ENCODE assay signal across 1 cellular context in genomic region chr14:68160779-68161546, GRCh38.
TF ChIP-seq lines count a peak whose summit lies in the region.

No MANE protein-coding gene starts in this region.

TF ChIP-seq in HEK293, 187 proteins besides CTCF, POLR2A, EP300 and RAD21 (continued from another document):
- no peak for TF ChIP-seq ZNF513 (tag by site-specific recombination; IDR thresholded peaks at IDR 0.05)
- TF ChIP-seq ZNF174 (tag by site-specific recombination; IDR thresholded peaks at IDR 0.05), result no peak
- no peak for TF ChIP-seq ZNF704 (tag by site-specific recombination; IDR thresholded peaks at IDR 0.05)
- TF ChIP-seq ZNF501 (tag by site-specific recombination; IDR thresholded peaks at IDR 0.05), result no peak
- no peak for TF ChIP-seq IKZF3 (tag by site-specific recombination; IDR thresholded peaks at IDR 0.05)
- peak; percentile 60; the same call in 1 of the 2 replicates for TF ChIP-seq PRDM4 (tag by site-specific recombination; IDR thresholded peaks at IDR 0.05)
- no peak for TF ChIP-seq KLF17 (tag by site-specific recombination; IDR thresholded peaks at IDR 0.05)
- no peak for TF ChIP-seq ZNF785 (tag by site-specific recombination; IDR thresholded peaks at IDR 0.05)
- no peak for TF ChIP-seq ZNF654 (tag by site-specific recombination; IDR thresholded peaks at IDR 0.05; ENCODE audit: low read depth)
- TF ChIP-seq ZBTB20 (tag by site-specific recombination; IDR thresholded peaks at IDR 0.05), result 0 out of 2 replicates have a peak, but pooled peaks have one; percentile 24
- TF ChIP-seq FEZF1 (tag by site-specific recombination; IDR thresholded peaks at IDR 0.05), result peak; percentile 59; the same call in 1 of the 2 replicates
- no peak for TF ChIP-seq ZBTB49 (tag by site-specific recombination; IDR thresholded peaks at IDR 0.05; ENCODE audit: low read depth)
- no peak for TF ChIP-seq ZNF10 (tag by site-specific recombination; IDR thresholded peaks at IDR 0.05)
- TF ChIP-seq ZNF132 (tag by site-specific recombination; IDR thresholded peaks at IDR 0.05; ENCODE audit: borderline replicate concordance), result no peak
- TF ChIP-seq ZBTB44 (tag by site-specific recombination; IDR thresholded peaks at IDR 0.05), result no peak
- TF ChIP-seq YY2 (tag by site-specific recombination; IDR thresholded peaks at IDR 0.05), result no peak
- no peak for TF ChIP-seq ZNF292 (tag by site-specific recombination; IDR thresholded peaks at IDR 0.05; ENCODE audit: borderline replicate concordance, low read depth)
- no peak for TF ChIP-seq ZNF266 (tag by site-specific recombination; IDR thresholded peaks at IDR 0.05; ENCODE audit: low read depth)
- TF ChIP-seq ZNF248 (tag by site-specific recombination; IDR thresholded peaks at IDR 0.05), result no peak
- TF ChIP-seq ZNF175 (tag by site-specific recombination; IDR thresholded peaks at IDR 0.05), result no peak
- TF ChIP-seq EGR2 (tag by site-specific recombination; IDR thresholded peaks at IDR 0.05; ENCODE audit: low read depth), result no peak
